36 cellular contexts compared by ENCODE assay signal in genomic region chr1:107091418-107091817, GRCh38. TPM values are rescaled to one million over a fixed set of nuclear protein-coding genes. Genes with fewer than 3 reads are reported as not detected.
"Had no signal": no experiment of that assay in that cellular context is flagged by ENCODE, and none has a peak within 500 bp of the region (broad histone marks: within the 10 kb centered on the region; RNA-seq: fewer than 3 reads in every experiment).

No MANE protein-coding gene starts in this region.

- H3K4me3 ChIP-seq: MG63 had no signal

- H3K27me3 ChIP-seq: MG63 had no signal

- DNase-seq: Karpas-422, Kasumi-1, MG63, MM.1S, MV-4-11, NCI-H1048, NCI-H1092, NCI-H1092 treated with DMSO at 0.1 percent for 48 hours, NCI-H1105, NCI-H1105 treated with DMSO at 0.1 percent for 48 hours, NCI-H1417, NCI-H1417 treated with DMSO at 0.1 percent for 48 hours, NCI-H1436, NCI-H1436 treated with DMSO at 0.1 percent for 48 hours, NCI-H146, NCI-H1694, NCI-H1694 treated with DMSO at 0.1 percent for 48 hours, NCI-H187, NCI-H187 treated with DMSO at 0.1 percent for 48 hours, NCI-H1930, NCI-H2029, NCI-H2029 treated with DMSO at 0.1 percent for 48 hours, NCI-H2081, NCI-H2081 treated with DMSO at 0.1 percent for 48 hours, NCI-H2107, NCI-H2171, NCI-H2171 treated with DMSO at 0.1 percent for 48 hours, NCI-H2227 treated with DMSO at 0.1 percent for 48 hours, NCI-H226, NCI-H345, NCI-H446, NCI-H446 treated with DMSO at 0.1 percent for 48 hours, NCI-H510A, NCI-H510A treated with DMSO at 0.1 percent for 48 hours, NCI-H524 had no signal

- H3K36me3 ChIP-seq: MG63 had no signal

- H3K9me3 ChIP-seq: MG63 had no signal

RNA-seq across cellular contexts. Expression of gene NTNG1, which starts 49.4 kb away (rescaled TPM):
- total RNA-seq: MCF 10A had no signal
